Comparison of ENCODE assay signal across 1 cellular context in the genomic region with DNA sequence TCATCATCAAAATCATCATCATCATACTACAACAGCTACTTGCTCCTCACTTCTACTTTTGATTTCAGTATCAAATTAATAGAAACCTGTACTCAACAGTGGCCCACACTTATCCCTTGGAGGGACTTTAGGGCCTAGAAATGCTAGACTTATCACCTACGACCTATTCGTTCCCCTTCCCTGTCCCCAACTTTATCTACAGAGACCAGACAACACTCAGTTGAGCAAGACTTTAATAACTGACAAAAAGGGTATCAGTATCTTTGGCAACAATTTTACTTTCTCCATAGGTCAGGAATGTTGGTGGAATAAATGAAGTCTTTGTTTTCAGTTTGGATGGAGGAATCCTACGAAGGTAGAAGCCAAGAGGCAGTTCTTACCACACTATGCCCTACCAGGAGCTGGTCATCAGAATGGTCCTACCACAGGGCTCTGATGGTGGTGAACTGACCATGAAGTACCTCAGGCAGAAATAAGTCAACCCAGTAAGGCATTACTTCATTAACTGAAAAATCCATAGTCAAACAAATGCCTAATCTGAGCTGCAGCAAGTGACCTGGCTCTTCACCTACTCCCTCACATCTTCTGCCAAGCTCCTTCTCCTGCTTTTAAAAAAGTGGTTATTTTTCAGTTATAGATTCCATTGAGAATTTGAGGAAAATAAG.
TF ChIP-seq lines count a peak whose summit lies in the region.

No MANE protein-coding gene starts in this region.

TF ChIP-seq in K562, 482 proteins besides CTCF, POLR2A, EP300 and RAD21 (continued from another document):
- TF ChIP-seq CBFA2T2 (conservative IDR thresholded peaks at IDR 0.05), result peak; percentile 49; the same call in 1 of the 2 replicates
- no peak for TF ChIP-seq MAFG (tag; conservative IDR thresholded peaks at IDR 0.05)
- TF ChIP-seq EHMT2 (IDR thresholded peaks at IDR 0.05), result peak; percentile 62; the same call in 1 of the 2 replicates
- TF ChIP-seq KDM1A (IDR thresholded peaks at IDR 0.05), result no peak
- peak; percentile 74 for TF ChIP-seq TAL1 (IDR thresholded peaks at IDR 0.05)
- TF ChIP-seq, protein P1, sequence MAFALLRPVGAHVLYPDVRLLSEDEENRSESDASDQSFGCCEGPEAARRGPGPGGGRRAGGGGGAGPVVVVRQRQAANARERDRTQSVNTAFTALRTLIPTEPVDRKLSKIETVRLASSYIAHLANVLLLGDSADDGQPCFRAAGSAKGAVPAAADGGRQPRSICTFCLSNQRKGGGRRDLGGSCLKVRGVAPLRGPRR (CRISPR knock-in tag; IDR thresholded peaks at IDR 0.05), result no peak
- TF ChIP-seq TEAD4 (IDR thresholded peaks at IDR 0.05; ENCODE audit: low read length), result peak; percentile 63
- no peak for TF ChIP-seq TEAD4 (CRISPR knock-in tag; IDR thresholded peaks at IDR 0.05; ENCODE audit: borderline replicate concordance)
- TF ChIP-seq, protein P2, sequence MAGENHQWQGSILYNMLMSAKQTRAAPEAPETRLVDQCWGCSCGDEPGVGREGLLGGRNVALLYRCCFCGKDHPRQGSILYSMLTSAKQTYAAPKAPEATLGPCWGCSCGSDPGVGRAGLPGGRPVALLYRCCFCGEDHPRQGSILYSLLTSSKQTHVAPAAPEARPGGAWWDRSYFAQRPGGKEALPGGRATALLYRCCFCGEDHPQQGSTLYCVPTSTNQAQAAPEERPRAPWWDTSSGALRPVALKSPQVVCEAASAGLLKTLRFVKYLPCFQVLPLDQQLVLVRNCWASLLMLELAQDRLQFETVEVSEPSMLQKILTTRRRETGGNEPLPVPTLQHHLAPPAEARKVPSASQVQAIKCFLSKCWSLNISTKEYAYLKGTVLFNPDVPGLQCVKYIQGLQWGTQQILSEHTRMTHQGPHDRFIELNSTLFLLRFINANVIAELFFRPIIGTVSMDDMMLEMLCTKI (IDR thresholded peaks at IDR 0.05; ENCODE audit: partially characterized antibody), result no peak
- no peak for TF ChIP-seq SP2 (IDR thresholded peaks at IDR 0.05; ENCODE audit: extremely low read depth, low read depth, low read length, poor library complexity, severe bottlenecking)
- TF ChIP-seq, protein P3, sequence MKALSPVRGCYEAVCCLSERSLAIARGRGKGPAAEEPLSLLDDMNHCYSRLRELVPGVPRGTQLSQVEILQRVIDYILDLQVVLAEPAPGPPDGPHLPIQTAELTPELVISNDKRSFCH (CRISPR knock-in tag; IDR thresholded peaks at IDR 0.05), result no peak
- TF ChIP-seq, protein P3 (tag; IDR thresholded peaks at IDR 0.05), result no peak
- TF ChIP-seq MTA2 (IDR thresholded peaks at IDR 0.05; ENCODE audit: low read depth), result peak; percentile 54
- TF ChIP-seq ARID1B (IDR thresholded peaks at IDR 0.05), result peak; percentile 87
- no peak for TF ChIP-seq STAT5A (IDR thresholded peaks at IDR 0.05; ENCODE audit: borderline replicate concordance, low read length)
- no peak for TF ChIP-seq ZNF3 (CRISPR knock-in tag; IDR thresholded peaks at IDR 0.05)
- peak; percentile 84 for TF ChIP-seq CEBPB (tag; IDR thresholded peaks at IDR 0.05)
- TF ChIP-seq FOXJ3 (CRISPR knock-in tag; IDR thresholded peaks at IDR 0.05), result no peak
- peak; percentile 36; the same call in 1 of the 2 replicates for TF ChIP-seq NCOR1 (IDR thresholded peaks at IDR 0.05)
- no peak for TF ChIP-seq NCOA6 (IDR thresholded peaks at IDR 0.05)
- no peak for TF ChIP-seq SIN3A (IDR thresholded peaks at IDR 0.05; ENCODE audit: borderline replicate concordance in 2 of 2, control insufficient read depth in 1 of 2, low read depth in 2 of 2, low read length in 2 of 2)
- TF ChIP-seq TRIM24 (IDR thresholded peaks at IDR 0.05), result 0 out of 4 replicates have a peak, but pooled peaks of 1 of the 2 experiments have one; percentile 45
- TF ChIP-seq DPF2 (IDR thresholded peaks at IDR 0.05), result peak; percentile 74
- TF ChIP-seq ZNF274 (IDR thresholded peaks at IDR 0.05; ENCODE audit: borderline replicate concordance, low read depth, low read length), result no peak
- TF ChIP-seq RBM17 (IDR thresholded peaks at IDR 0.05; ENCODE audit: borderline replicate concordance, low read depth, low read length), result no peak
- TF ChIP-seq PPARD (CRISPR knock-in tag; IDR thresholded peaks at IDR 0.05), result no peak
- TF ChIP-seq, protein P4, sequence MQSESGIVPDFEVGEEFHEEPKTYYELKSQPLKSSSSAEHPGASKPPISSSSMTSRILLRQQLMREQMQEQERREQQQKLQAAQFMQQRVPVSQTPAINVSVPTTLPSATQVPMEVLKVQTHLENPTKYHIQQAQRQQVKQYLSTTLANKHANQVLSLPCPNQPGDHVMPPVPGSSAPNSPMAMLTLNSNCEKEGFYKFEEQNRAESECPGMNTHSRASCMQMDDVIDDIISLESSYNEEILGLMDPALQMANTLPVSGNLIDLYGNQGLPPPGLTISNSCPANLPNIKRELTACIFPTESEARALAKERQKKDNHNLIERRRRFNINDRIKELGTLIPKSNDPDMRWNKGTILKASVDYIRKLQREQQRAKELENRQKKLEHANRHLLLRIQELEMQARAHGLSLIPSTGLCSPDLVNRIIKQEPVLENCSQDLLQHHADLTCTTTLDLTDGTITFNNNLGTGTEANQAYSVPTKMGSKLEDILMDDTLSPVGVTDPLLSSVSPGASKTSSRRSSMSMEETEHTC (IDR thresholded peaks at IDR 0.05), result no peak
- peak; percentile 87 for TF ChIP-seq TCF3 (CRISPR knock-in tag; IDR thresholded peaks at IDR 0.05)
- 0 out of 2 replicates have a peak, but pooled peaks have one; percentile 21 for TF ChIP-seq FOXM1 (IDR thresholded peaks at IDR 0.05; ENCODE audit: low read depth)
- TF ChIP-seq FOXM1 (CRISPR knock-in tag; IDR thresholded peaks at IDR 0.05; ENCODE audit: low read depth), result no peak
- peak; percentile 74 for TF ChIP-seq CBFA2T3 (IDR thresholded peaks at IDR 0.05)
- TF ChIP-seq ADNP (tag; IDR thresholded peaks at IDR 0.05), result no peak
TF ChIP-seq in K562: peak in this region for 14.
